In the genomic region with DNA sequence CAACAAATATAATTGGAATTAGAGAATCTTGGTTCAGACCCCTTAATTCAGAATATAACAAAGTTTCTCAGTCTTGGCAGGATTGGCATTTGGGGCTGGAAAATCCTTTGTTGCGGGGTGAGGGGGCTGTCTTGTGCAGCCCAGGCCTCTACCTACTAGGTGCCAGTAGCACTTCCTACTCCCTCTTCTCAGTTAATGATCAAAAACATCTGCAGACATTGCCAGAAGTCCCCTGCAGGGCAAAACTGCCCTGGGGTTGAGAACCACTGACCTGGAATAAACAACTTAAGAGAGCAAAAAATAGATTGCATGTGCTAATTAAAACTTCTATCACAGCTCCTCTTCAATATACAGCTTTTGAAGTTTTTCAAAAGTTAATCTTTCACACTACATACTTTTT, we compare ENCODE assay signal across 18 cellular contexts.
"Had no signal": no experiment of that assay in that cellular context is flagged by ENCODE, and none has a peak within 500 bp of the region (broad histone marks: within the 10 kb centered on the region; RNA-seq: fewer than 3 reads in every experiment).

No MANE protein-coding gene starts in this region.

- H3K4me3 ChIP-seq: heart left ventricle, lower lobe of right lung, right atrium auricular region, thoracic aorta, upper lobe of right lung had no signal

- H3K9me3 Mint-ChIP-seq: activated naive CD8-positive, alpha-beta T cell treated with anti-CD3 and anti-CD28 coated beads, Interleukin-2, amount 10 ng/mL, durations not matched to agents 7 days and 5 days; effector memory CD8-positive, alpha-beta T cell; T-helper 1 cell treated with Interleukin-12 subunit alpha and Interleukin-12 subunit beta and Interleukin-4 antibody, amounts not matched to agents 30 μg/mL and 1 μg/mL, for 36 hours had no signal

- ATAC-seq: effector memory CD8-positive, alpha-beta T cell; heart left ventricle; left cardiac atrium; lower lobe of right lung; upper lobe of right lung had no signal

- H3K9me3 ChIP-seq: heart left ventricle, lower lobe of right lung, right atrium auricular region, thoracic aorta, upper lobe of right lung had no signal

- DNase-seq: activated CD4-positive, alpha-beta T cell treated with anti-CD3 and anti-CD28 coated beads for 4 hours; activated CD8-positive, alpha-beta memory T cell treated with anti-CD3 and anti-CD28 coated beads, Interleukin-2, amount 50 U/mL, for 48 hours; activated gamma-delta T cell treated with Interleukin-2 at 50 U/mL for 16 hours; activated naive CD8-positive, alpha-beta T cell treated with anti-CD3 and anti-CD28 coated beads, Interleukin-2, amount 10 ng/mL, durations not matched to agents 7 days and 5 days; aorta; cerebellar nuclear complex; effector memory CD8-positive, alpha-beta T cell; foreskin melanocyte; heart left ventricle; left cardiac atrium; lower lobe of right lung; small intestine; stimulated activated CD4-positive, alpha-beta T cell treated with anti-CD3 and anti-CD28 coated beads, Interleukin-4, amount 100 ng/mL, for 4 hours; stimulated activated CD8-positive, alpha-beta memory T cell treated with anti-CD3 and anti-CD28 coated beads, Interleukin-4, amount 100 ng/mL, for 48 hours; upper lobe of right lung had no signal

- H3K4me1 ChIP-seq: heart left ventricle, lower lobe of right lung, upper lobe of right lung had no signal

- H3K4me3 Mint-ChIP-seq: activated naive CD8-positive, alpha-beta T cell treated with anti-CD3 and anti-CD28 coated beads, Interleukin-2, amount 10 ng/mL, durations not matched to agents 7 days and 5 days; effector memory CD8-positive, alpha-beta T cell; T-helper 1 cell treated with Interleukin-12 subunit alpha and Interleukin-12 subunit beta and Interleukin-4 antibody, amounts not matched to agents 30 μg/mL and 1 μg/mL, for 36 hours had no signal

- H3K27me3 ChIP-seq: right atrium auricular region, upper lobe of right lung had no signal

- H3K27ac Mint-ChIP-seq: activated naive CD8-positive, alpha-beta T cell treated with anti-CD3 and anti-CD28 coated beads, Interleukin-2, amount 10 ng/mL, durations not matched to agents 7 days and 5 days; T-helper 1 cell treated with Interleukin-12 subunit alpha and Interleukin-12 subunit beta and Interleukin-4 antibody, amounts not matched to agents 30 μg/mL and 1 μg/mL, for 36 hours had no signal

- H3K27me3 Mint-ChIP-seq: activated naive CD8-positive, alpha-beta T cell treated with anti-CD3 and anti-CD28 coated beads, Interleukin-2, amount 10 ng/mL, durations not matched to agents 7 days and 5 days; effector memory CD8-positive, alpha-beta T cell had no signal

- H3K27ac ChIP-seq: heart left ventricle, lower lobe of right lung, right atrium auricular region, thoracic aorta, upper lobe of right lung had no signal
